In genomic region chr9:127123239-127123935, GRCh38 we compare ENCODE assay signal across 9 cellular contexts. TPM values are rescaled to one million over a fixed set of nuclear protein-coding genes. Genes with fewer than 3 reads are reported as not detected.
A peak's percentile ranks its signal among the peaks of the same experiment; 100 is the strongest.
DNase-seq lines count a peak whose midpoint lies in the region; ATAC-seq and TF ChIP-seq lines count a peak whose summit lies in the region.
"Had no signal": no experiment of that assay in that cellular context is flagged by ENCODE, and none has a peak within 500 bp of the region (broad histone marks: within the 10 kb centered on the region; RNA-seq: fewer than 3 reads in every experiment).

No MANE protein-coding gene starts in this region.

- H3K36me3 Mint-ChIP-seq in activated T-helper 17 cell treated with anti-CD3 and anti-CD28 coated beads, Interleukin-2, amount 50 U/mL, for 72 hours (ENCODE audit: low read depth), result no peaks in the 10 kb centered on the region

- no peaks in the 10 kb centered on the region for H3K4me1 Mint-ChIP-seq in activated T-helper 17 cell treated with anti-CD3 and anti-CD28 coated beads, Interleukin-2, amount 50 U/mL, for 72 hours

- H3K27me3 ChIP-seq in SJSA1 (replicated peaks), result no peaks in the 10 kb centered on the region

- H3K4me1 ChIP-seq in HEK293 (ENCODE audit: control insufficient read depth, insufficient read depth, low read length) (peaks cover 2% of the 10 kb centered on the region), SJSA1 (replicated peaks) (peaks cover 34% of the 10 kb centered on the region)

- H3K27ac ChIP-seq in HEK293 (ENCODE audit: extremely low read depth, low read depth, low read length), result peak overlapping the region; percentile 19; the same call in 1 of the 2 replicates
- H3K27ac ChIP-seq in SJSA1, result no peak overlapping the region
- H3K27ac ChIP-seq: neutrophil had no signal

- H3K36me3 ChIP-seq in HEK293 (ENCODE audit: control insufficient read depth in 2 of 2, insufficient read depth in 1 of 2, low read length in 2 of 2), result no peaks in the 10 kb centered on the region
- no peaks in the 10 kb centered on the region for H3K36me3 ChIP-seq in SJSA1
- H3K36me3 ChIP-seq: neutrophil had no signal

- DNase-seq in SJSA1 (ENCODE audit: low read depth in 1 of 2, low spot score in 2 of 2) (no peak), left ventricle myocardium superior (peak; percentile 52), retinal pigment epithelial cell (ENCODE audit: low read depth) (no peak), CD1c-positive myeloid dendritic cell (ENCODE audit: extremely low spot score) (no peak), T1000 (lab: John Stamatoyannopoulos, UW) (no peak), GM13976 (ENCODE audit: low spot score) (no peak)

- H3K9me3 ChIP-seq in HEK293 (ENCODE audit: control insufficient read depth, insufficient read depth, low read depth, low read length), result no peaks in the 10 kb centered on the region
- H3K9me3 ChIP-seq in SJSA1 (replicated peaks), result no peaks in the 10 kb centered on the region
- H3K9me3 ChIP-seq: neutrophil had no signal

- no peak overlapping the region for H3K4me3 Mint-ChIP-seq in activated T-helper 17 cell treated with anti-CD3 and anti-CD28 coated beads, Interleukin-2, amount 50 U/mL, for 72 hours

- ATAC-seq in left ventricle myocardium superior, result no peak
- ATAC-seq in activated T-helper 17 cell treated with anti-CD3 and anti-CD28 coated beads, Interleukin-2, amount 50 U/mL, for 72 hours (replicated peaks), result no peak

- no peaks in the 10 kb centered on the region for H3K9me3 Mint-ChIP-seq in activated T-helper 17 cell treated with anti-CD3 and anti-CD28 coated beads, Interleukin-2, amount 50 U/mL, for 72 hours

- CTCF ChIA-PET in HEK293 (lab: Yijun Ruan, JAX), result interaction anchor here (0.6 to 1.3 kb wide), 6 partner anchors 15 to 1153 kb away, joined by 3 to 5 read pairs (median 3); partner anchors contain the start of gene SWI5

- H3K27me3 Mint-ChIP-seq in activated T-helper 17 cell treated with anti-CD3 and anti-CD28 coated beads, Interleukin-2, amount 50 U/mL, for 72 hours, result no peaks in the 10 kb centered on the region

- POLR2A ChIA-PET in HEK293 (lab: Yijun Ruan, JAX), result no interaction called here

- no peak overlapping the region for H3K27ac Mint-ChIP-seq in activated T-helper 17 cell treated with anti-CD3 and anti-CD28 coated beads, Interleukin-2, amount 50 U/mL, for 72 hours

- in situ Hi-C loops in GM13976 (cut with MboI; ENCODE audit: low sequenced_read_pairs, unreplicated experiment), result no loop called here

- H3K4me3 ChIP-seq in HEK293 (ENCODE audit: low read depth, low read length), result no peak overlapping the region
- peak overlapping the region; percentile 39 for H3K4me3 ChIP-seq in SJSA1
- peak overlapping the region; percentile 10 for H3K4me3 ChIP-seq in retinal pigment epithelial cell (ENCODE audit: low read length)

- TF ChIP-seq CTCF in HEK293 (tag by site-specific recombination; IDR thresholded peaks at IDR 0.05) (no peak), retinal pigment epithelial cell (conservative IDR thresholded peaks at IDR 0.05; ENCODE audit: low read depth, low read length) (no peak), GM13976 (IDR thresholded peaks at IDR 0.05; ENCODE audit: borderline replicate concordance, control extremely low read depth, extremely low read depth, insufficient read depth, missing control alignments) (no peak)

- intact Hi-C loops in left ventricle myocardium superior (cut with micrococcal nuclease), result no loop called here

TF ChIP-seq in HEK293, 187 proteins besides CTCF, POLR2A, EP300 and RAD21:
- TF ChIP-seq ZNF664 (tag by site-specific recombination; IDR thresholded peaks at IDR 0.05), result no peak
- peak; percentile 43 for TF ChIP-seq ZIC2 (tag by site-specific recombination; IDR thresholded peaks at IDR 0.05)
- TF ChIP-seq KLF8 (tag by site-specific recombination; IDR thresholded peaks at IDR 0.05), result no peak
- TF ChIP-seq ZNF529 (tag by site-specific recombination; IDR thresholded peaks at IDR 0.05; ENCODE audit: insufficient replicate concordance), result no peak

RNA-seq across cellular contexts. Expression of gene ANGPTL2, which starts 1.0 kb away (rescaled TPM):
- 3.3 and 3.8 TPM in 2 replicates for total RNA-seq in SJSA1 (2014; rRNA removed; shearing (Covaris generic))
- 27.4 TPM for total RNA-seq in left ventricle myocardium superior
- not detected for total RNA-seq in activated T-helper 17 cell treated with anti-CD3 and anti-CD28 coated beads, Interleukin-2, amount 50 U/mL, for 72 hours
